In genomic region chr14:64508215-64508776, GRCh38 we compare ENCODE assay signal across 9 cellular contexts. TPM values are rescaled to one million over a fixed set of nuclear protein-coding genes. Genes with fewer than 3 reads are reported as not detected.
DNase-seq lines count a peak whose midpoint lies in the region; ATAC-seq and TF ChIP-seq lines count a peak whose summit lies in the region.
"Had no signal": no experiment of that assay in that cellular context is flagged by ENCODE, and none has a peak within 500 bp of the region (broad histone marks: within the 10 kb centered on the region; RNA-seq: fewer than 3 reads in every experiment).

No MANE protein-coding gene starts in this region.

- no peaks in the 10 kb centered on the region for H3K9me2 ChIP-seq in PC-9 (ENCODE audit: insufficient read depth)

- peaks cover 30% of the 10 kb centered on the region; the same call in 1 of the 2 replicates for H3F3A ChIP-seq in PC-9 (ENCODE audit: insufficient read depth, low read depth)

- H3K36me3 ChIP-seq in BLaER1 treated with 17β-estradiol and CSF1 and Interleukin-3, amounts not matched to agents 10 nM and 100 nM = peaks cover 0 to 26% (median 15%) of the 10 kb centered on the region in 11 experiments; a peak in 15 of 22 replicates
- H3K36me3 ChIP-seq in PC-9 (ENCODE audit: low read depth) = 0 out of 2 replicates have a peak, but pooled peaks cover 8% of the 10 kb centered on the region

- POLR2A ChIA-PET in PC-9 (lab: Charles Lee; ENCODE audit: unreplicated experiment) = interaction anchor here (0.6 to 0.7 kb wide), 2 partner anchors 54 to 157 kb away, joined by 3 to 4 read pairs; no protein-coding TSS in a partner anchor

- H3K4me3 ChIP-seq in BLaER1 treated with 17β-estradiol and CSF1 and Interleukin-3, amounts not matched to agents 10 nM and 100 nM = peak overlapping the region in 2 of 10 experiments; percentile 38 to 81; a peak in 2 of 20 replicates
- H3K4me3 ChIP-seq in PC-9 (no peak overlapping the region), fibroblast of the aortic adventitia (ENCODE audit: low read depth, low read length) (peak overlapping the region; percentile 10)

- no TSS peak for BruUV-seq in PC-9 (replicated peaks; lab: Mats Ljungman, UMichigan)

- no peak for DNase-seq in PC-9
- no peak for DNase-seq in fibroblast of the aortic adventitia (ENCODE audit: low read depth)
- no peak for DNase-seq in COLO668 (lab: John Stamatoyannopoulos, UW; ENCODE audit: unreplicated experiment)
- no peak for DNase-seq in D341Med (ENCODE audit: low spot score)
- DNase-seq: T1000 had no signal

- H3K9ac ChIP-seq in BLaER1 treated with 17β-estradiol and CSF1 and Interleukin-3, amounts not matched to agents 10 nM and 100 nM = peak overlapping the region in 1 of 11 experiments; percentile 100; a peak in 1 of 22 replicates

- H2AFZ ChIP-seq in PC-9 = no peak overlapping the region

- peaks cover 77 to 82% (median 82%) of the 10 kb centered on the region in 11 experiments for H4K20me1 ChIP-seq in BLaER1 treated with 17β-estradiol and CSF1 and Interleukin-3, amounts not matched to agents 10 nM and 100 nM
- peaks cover 43% of the 10 kb centered on the region for H4K20me1 ChIP-seq in PC-9 (ENCODE audit: insufficient read depth)

- TF ChIP-seq CTCF in PC-9 (conservative IDR thresholded peaks at IDR 0.05) (no peak), fibroblast of the aortic adventitia (IDR thresholded peaks at IDR 0.05; ENCODE audit: insufficient read depth, low read length) (no peak)

- no peaks in the 10 kb centered on the region for H3K27me3 ChIP-seq in BLaER1 treated with 17β-estradiol and CSF1 and Interleukin-3, amounts not matched to agents 10 nM and 100 nM
- H3K27me3 ChIP-seq in PC-9 (ENCODE audit: insufficient read depth, low read depth) = no peaks in the 10 kb centered on the region

- H3K27ac ChIP-seq in BLaER1 treated with 17β-estradiol and CSF1 and Interleukin-3, amounts not matched to agents 10 nM and 100 nM = 0 out of 22 replicates have a peak overlapping the region, but pooled peaks of 1 of the 11 experiments have one; percentile 1
- 0 out of 2 replicates have a peak overlapping the region, but pooled peaks have one; percentile 32 for H3K27ac ChIP-seq in PC-9

- ATAC-seq in GM18868 (IDR thresholded peaks at IDR 0.05; ENCODE audit: unreplicated experiment) = peak; percentile 16
- ATAC-seq in HG02938 (IDR thresholded peaks at IDR 0.05; ENCODE audit: unreplicated experiment) = no peak
- ATAC-seq in HG02642 (IDR thresholded peaks at IDR 0.05; ENCODE audit: poor library complexity, unreplicated experiment) = no peak

- H3K79me2 ChIP-seq in PC-9 (ENCODE audit: low read depth) = peaks cover 85% of the 10 kb centered on the region

- CTCF ChIA-PET in PC-9 (lab: Charles Lee) = no interaction called here

- H3K9me3 ChIP-seq in BLaER1 treated with 17β-estradiol and CSF1 and Interleukin-3, amounts not matched to agents 10 nM and 100 nM (replicated peaks in 1 of 11) = no peaks in the 10 kb centered on the region
- H3K9me3 ChIP-seq in PC-9 (ENCODE audit: insufficient read depth, low read depth) = no peaks in the 10 kb centered on the region

- intact Hi-C loops in PC-9 (cut with micrococcal nuclease; ENCODE audit: unreplicated experiment) = loop anchor here (10.0 kb wide), 2 partner anchors 197 to 407 kb away; partner anchors contain the start of genes CHURC1 and PLEKHG3

- H3K4me1 ChIP-seq in BLaER1 treated with 17β-estradiol and CSF1 and Interleukin-3, amounts not matched to agents 10 nM and 100 nM = peaks cover 54 to 72% (median 63%) of the 10 kb centered on the region in 10 experiments
- H3K4me1 ChIP-seq in PC-9 (replicated peaks; ENCODE audit: insufficient read depth) = peaks cover 48% of the 10 kb centered on the region

- H3K4me2 ChIP-seq in BLaER1 treated with 17β-estradiol and CSF1 and Interleukin-3, amounts not matched to agents 10 nM and 100 nM = peak overlapping the region; percentile 91 to 99 (median 96); a peak in 21 of 22 replicates
- H3K4me2 ChIP-seq in PC-9 = peak overlapping the region; percentile 8; the same call in 1 of the 2 replicates

RNA-seq across cellular contexts. Expression of gene ZBTB1, which starts 3.7 kb away (rescaled TPM):
- 55.4 and 57.2 TPM in 2 replicates for total RNA-seq in PC-9 (2021)
- total RNA-seq in fibroblast of the aortic adventitia (ENCODE audit: low replicate concordance) = 56.5 and 76.9 TPM in 2 replicates

RNA-seq across cellular contexts. Expression of gene ZBTB25, which starts 4.7 kb away (rescaled TPM):
- total RNA-seq in PC-9 (2021) (18.6 and 22.9 TPM in 2 replicates), fibroblast of the aortic adventitia (ENCODE audit: low replicate concordance) (7.0 and 11.1 TPM in 2 replicates)

RNA-seq across cellular contexts. Expression of gene HSPA2, which starts 32.2 kb away (rescaled TPM):
- 11.0 and 14.3 TPM in 2 replicates for total RNA-seq in PC-9 (2021)
- total RNA-seq in fibroblast of the aortic adventitia (ENCODE audit: low replicate concordance) = 0.98 and 2.5 TPM in 2 replicates

RNA-seq across cellular contexts. Expression of gene PPP1R36, which starts 41.5 kb away (rescaled TPM):
- total RNA-seq in PC-9 (2021) (0.35 TPM in 1 of 2 replicates, not detected in the other), fibroblast of the aortic adventitia (ENCODE audit: low replicate concordance) (0.18 TPM in 1 of 2 replicates, not detected in the other)

RNA-seq across cellular contexts. Expression of gene AKAP5, which starts 43.0 kb away (rescaled TPM):
- total RNA-seq in PC-9 (2021) (0.60 and 0.72 TPM in 2 replicates), fibroblast of the aortic adventitia (ENCODE audit: low replicate concordance) (0.16 and 0.54 TPM in 2 replicates)
